ENCODE assay signal across 9 cellular contexts in the genomic region with DNA sequence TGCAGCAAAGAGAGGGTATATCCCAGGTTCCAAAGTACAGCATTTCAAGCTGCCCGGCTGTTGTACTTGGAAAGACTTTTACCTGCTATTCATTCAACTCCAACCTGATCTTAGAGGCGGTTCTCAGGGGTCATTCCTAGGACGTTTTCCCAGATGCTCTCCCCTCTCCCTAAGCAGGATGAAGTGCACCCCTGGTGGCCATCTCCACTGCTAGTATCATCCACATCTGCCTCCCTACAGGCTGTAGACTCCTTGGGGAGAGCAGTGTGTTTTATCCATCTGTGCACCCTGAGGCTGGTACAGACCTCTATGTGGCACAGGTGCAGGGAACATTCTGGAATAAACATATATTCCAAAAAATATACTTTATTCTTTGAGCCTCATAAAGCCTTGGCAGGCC. TPM values are rescaled to one million over a fixed set of nuclear protein-coding genes. Genes with fewer than 3 reads are reported as not detected.
DNase-seq lines count a peak whose midpoint lies in the region; ATAC-seq and TF ChIP-seq lines count a peak whose summit lies in the region.
"Had no signal": no experiment of that assay in that cellular context is flagged by ENCODE, and none has a peak within 500 bp of the region (broad histone marks: within the 10 kb centered on the region; RNA-seq: fewer than 3 reads in every experiment).

No MANE protein-coding gene starts in this region.

- H3K9me3 ChIP-seq in WERI-Rb-1 (ENCODE audit: severe bottlenecking), result no peaks in the 10 kb centered on the region

- peaks cover 2% of the 10 kb centered on the region for H3K27me3 Mint-ChIP-seq in GM23338 (ENCODE audit: insufficient read depth, low read depth, poor library complexity)

- H2AFZ ChIP-seq in GM23338, result no peak overlapping the region

- peak overlapping the region; percentile 27; the same call in 1 of the 2 replicates for H3K27ac Mint-ChIP-seq in GM23338

- peaks cover 7% of the 10 kb centered on the region for H3K4me1 Mint-ChIP-seq in GM23338

- no peaks in the 10 kb centered on the region for H3K4me1 ChIP-seq in GM23338 (ENCODE audit: insufficient read depth)

- H3K27me3 ChIP-seq in GM23338 (ENCODE audit: insufficient read depth), result no peaks in the 10 kb centered on the region
- H3K27me3 ChIP-seq in WERI-Rb-1 (ENCODE audit: insufficient read depth, low read depth, severe bottlenecking), result no peaks in the 10 kb centered on the region

- no peak overlapping the region for H3K4me2 ChIP-seq in GM23338

- no peak overlapping the region; the same call in 1 of the 2 replicates for H3K27ac ChIP-seq in GM23338 (ENCODE audit: low read depth)
- H3K27ac ChIP-seq in WERI-Rb-1, result no peak overlapping the region
- no peak overlapping the region for H3K27ac ChIP-seq in coronary artery

- DNase-seq in AG09309 (ENCODE audit: low read depth), result no peak
- DNase-seq in GM23338 (ENCODE audit: low spot score), result peak; percentile 79
- peak; percentile 47 for DNase-seq in WERI-Rb-1
- peak; percentile 23 for DNase-seq in kidney tubule cell (ENCODE audit: low spot score)
- no peak for DNase-seq in NCI-H2107 (lab: John Stamatoyannopoulos, UW)
- no peak for DNase-seq in stimulated activated naive CD4-positive, alpha-beta T cell treated with Interleukin-2 at 50 U/mL for 16 hours (lab: John Stamatoyannopoulos, UW)
- DNase-seq in coronary artery (ENCODE audit: low spot score), result no peak

- H3K9me2 ChIP-seq in GM23338 (ENCODE audit: insufficient read depth), result no peaks in the 10 kb centered on the region

- no peaks in the 10 kb centered on the region for H3K9me3 Mint-ChIP-seq in GM23338
- H3K9me3 Mint-ChIP-seq: stimulated activated naive CD8-positive, alpha-beta T cell treated with anti-CD3 and anti-CD28 coated beads, Interleukin-15, Interleukin-2, amounts not matched to agents 100 ng/mL and 50 ng/mL, for 24 hours had no signal

- TF ChIP-seq CTCF in AG09309 (IDR thresholded peaks at IDR 0.05; ENCODE audit: control insufficient read depth, insufficient read depth, low read depth, low read length, missing control alignments) (peak; percentile 33), GM23338 (conservative IDR thresholded peaks at IDR 0.05; ENCODE audit: low read depth in 2 of 2) (peak; percentile 41 to 58), WERI-Rb-1 (IDR thresholded peaks at IDR 0.05; ENCODE audit: low read depth, low read length) (peak; percentile 63), coronary artery (IDR thresholded peaks at IDR 0.05) (no peak)

- no peak overlapping the region for H3K4me3 Mint-ChIP-seq in GM23338
- H3K4me3 Mint-ChIP-seq: stimulated activated naive CD8-positive, alpha-beta T cell treated with anti-CD3 and anti-CD28 coated beads, Interleukin-15, Interleukin-2, amounts not matched to agents 100 ng/mL and 50 ng/mL, for 24 hours had no signal

- no peaks in the 10 kb centered on the region for H3K36me3 Mint-ChIP-seq in GM23338 (ENCODE audit: low read depth)

- H3K36me3 ChIP-seq in GM23338 (ENCODE audit: insufficient read depth) (no peaks in the 10 kb centered on the region), WERI-Rb-1 (no peaks in the 10 kb centered on the region)

- H3K4me3 ChIP-seq in AG09309 (ENCODE audit: control insufficient read depth, low read depth, low read length), result no peak overlapping the region
- no peak overlapping the region for H3K4me3 ChIP-seq in GM23338
- H3K4me3 ChIP-seq in WERI-Rb-1 (ENCODE audit: low read depth, low read length), result no peak overlapping the region
- no peak overlapping the region for H3K4me3 ChIP-seq in coronary artery

- ATAC-seq in GM23338 (peak; percentile 94), HG02885 (IDR thresholded peaks at IDR 0.05; ENCODE audit: poor library complexity, unreplicated experiment) (no peak)

- H4K20me1 ChIP-seq in GM23338 (replicated peaks; ENCODE audit: insufficient read depth), result no peaks in the 10 kb centered on the region

- no peaks in the 10 kb centered on the region for H3F3A ChIP-seq in GM23338 (replicated peaks; ENCODE audit: low read depth)

- no peaks in the 10 kb centered on the region for H3K79me2 ChIP-seq in GM23338 (replicated peaks; ENCODE audit: insufficient read depth)

TF ChIP-seq in GM23338, 12 proteins besides CTCF, POLR2A, EP300 and RAD21 (continues in another document):
- no peak for TF ChIP-seq POLR2AphosphoS5 (IDR thresholded peaks at IDR 0.05; ENCODE audit: low read depth)
- TF ChIP-seq ZNF331 (CRISPR knock-in tag; IDR thresholded peaks at IDR 0.05; ENCODE audit: low read depth), result no peak
- no peak for TF ChIP-seq EZH2 (IDR thresholded peaks at IDR 0.05; ENCODE audit: low read depth, unreplicated experiment)
- TF ChIP-seq STAT1 (IDR thresholded peaks at IDR 0.05; ENCODE audit: unreplicated experiment), result no peak
- TF ChIP-seq JUNB (IDR thresholded peaks at IDR 0.05; ENCODE audit: unreplicated experiment), result no peak
- TF ChIP-seq REST (IDR thresholded peaks at IDR 0.05; ENCODE audit: unreplicated experiment), result no peak
- no peak for TF ChIP-seq CREB1 (CRISPR knock-in tag; IDR thresholded peaks at IDR 0.05; ENCODE audit: low read depth)

RNA-seq across cellular contexts. Expression of gene PTPN3, which starts 56.8 kb away (rescaled TPM):
- total RNA-seq in GM23338 (2014; rRNA removed; shearing (Covaris generic)), result 2.6 and 2.8 TPM in 2 replicates
- polyA plus RNA-seq in GM23338 (2016; fragmentation: Nextera tagmentation; extraction: Ambion mirVana), result 1.0 and 1.4 TPM in 2 replicates

Comparison
In these comparisons a context has a peak if more than half of its experiments do, and no peak if none do; other contexts are left out.
1. DNase-seq: peak in GM23338 (single experiment), WERI-Rb-1 (single experiment) and kidney tubule cell (single experiment); none in AG09309 (single experiment), NCI-H2107 (single experiment), stimulated activated naive CD4-positive, alpha-beta T cell treated with Interleukin-2 at 50 U/mL for 16 hours (single experiment) and coronary artery (single experiment).